1 cellular context compared by ENCODE assay signal in genomic region chr14:60204104-60204842, GRCh38.
TF ChIP-seq lines count a peak whose summit lies in the region.

No MANE protein-coding gene starts in this region.

TF ChIP-seq in HepG2, 621 proteins besides CTCF, POLR2A, EP300 and RAD21 (continued from another document):
- TF ChIP-seq, protein P1, sequence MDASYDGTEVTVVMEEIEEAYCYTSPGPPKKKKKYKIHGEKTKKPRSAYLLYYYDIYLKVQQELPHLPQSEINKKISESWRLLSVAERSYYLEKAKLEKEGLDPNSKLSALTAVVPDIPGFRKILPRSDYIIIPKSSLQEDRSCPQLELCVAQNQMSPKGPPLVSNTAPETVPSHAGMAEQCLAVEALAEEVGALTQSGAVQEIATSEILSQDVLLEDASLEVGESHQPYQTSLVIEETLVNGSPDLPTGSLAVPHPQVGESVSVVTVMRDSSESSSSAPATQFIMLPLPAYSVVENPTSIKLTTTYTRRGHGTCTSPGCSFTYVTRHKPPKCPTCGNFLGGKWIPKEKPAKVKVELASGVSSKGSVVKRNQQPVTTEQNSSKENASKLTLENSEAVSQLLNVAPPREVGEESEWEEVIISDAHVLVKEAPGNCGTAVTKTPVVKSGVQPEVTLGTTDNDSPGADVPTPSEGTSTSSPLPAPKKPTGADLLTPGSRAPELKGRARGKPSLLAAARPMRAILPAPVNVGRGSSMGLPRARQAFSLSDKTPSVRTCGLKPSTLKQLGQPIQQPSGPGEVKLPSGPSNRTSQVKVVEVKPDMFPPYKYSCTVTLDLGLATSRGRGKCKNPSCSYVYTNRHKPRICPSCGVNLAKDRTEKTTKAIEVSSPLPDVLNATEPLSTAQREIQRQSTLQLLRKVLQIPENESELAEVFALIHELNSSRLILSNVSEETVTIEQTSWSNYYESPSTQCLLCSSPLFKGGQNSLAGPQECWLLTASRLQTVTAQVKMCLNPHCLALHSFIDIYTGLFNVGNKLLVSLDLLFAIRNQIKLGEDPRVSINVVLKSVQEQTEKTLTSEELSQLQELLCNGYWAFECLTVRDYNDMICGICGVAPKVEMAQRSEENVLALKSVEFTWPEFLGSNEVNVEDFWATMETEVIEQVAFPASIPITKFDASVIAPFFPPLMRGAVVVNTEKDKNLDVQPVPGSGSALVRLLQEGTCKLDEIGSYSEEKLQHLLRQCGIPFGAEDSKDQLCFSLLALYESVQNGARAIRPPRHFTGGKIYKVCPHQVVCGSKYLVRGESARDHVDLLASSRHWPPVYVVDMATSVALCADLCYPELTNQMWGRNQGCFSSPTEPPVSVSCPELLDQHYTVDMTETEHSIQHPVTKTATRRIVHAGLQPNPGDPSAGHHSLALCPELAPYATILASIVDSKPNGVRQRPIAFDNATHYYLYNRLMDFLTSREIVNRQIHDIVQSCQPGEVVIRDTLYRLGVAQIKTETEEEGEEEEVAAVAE (CRISPR knock-in tag; IDR thresholded peaks at IDR 0.05; ENCODE audit: borderline replicate concordance): no peak
- no peak for TF ChIP-seq ZNF343 (CRISPR knock-in tag; IDR thresholded peaks at IDR 0.05)
- TF ChIP-seq ZNF17 (CRISPR knock-in tag; IDR thresholded peaks at IDR 0.05): no peak
- no peak for TF ChIP-seq RBM22 (optimal IDR thresholded peaks at IDR 0.05; ENCODE audit: low read length)
- TF ChIP-seq XRCC5 (optimal IDR thresholded peaks at IDR 0.05; ENCODE audit: low read length): no peak
- TF ChIP-seq, protein P2, sequence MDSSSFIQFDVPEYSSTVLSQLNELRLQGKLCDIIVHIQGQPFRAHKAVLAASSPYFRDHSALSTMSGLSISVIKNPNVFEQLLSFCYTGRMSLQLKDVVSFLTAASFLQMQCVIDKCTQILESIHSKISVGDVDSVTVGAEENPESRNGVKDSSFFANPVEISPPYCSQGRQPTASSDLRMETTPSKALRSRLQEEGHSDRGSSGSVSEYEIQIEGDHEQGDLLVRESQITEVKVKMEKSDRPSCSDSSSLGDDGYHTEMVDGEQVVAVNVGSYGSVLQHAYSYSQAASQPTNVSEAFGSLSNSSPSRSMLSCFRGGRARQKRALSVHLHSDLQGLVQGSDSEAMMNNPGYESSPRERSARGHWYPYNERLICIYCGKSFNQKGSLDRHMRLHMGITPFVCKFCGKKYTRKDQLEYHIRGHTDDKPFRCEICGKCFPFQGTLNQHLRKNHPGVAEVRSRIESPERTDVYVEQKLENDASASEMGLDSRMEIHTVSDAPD (CRISPR knock-in tag; IDR thresholded peaks at IDR 0.05): no peak
- no peak for TF ChIP-seq REXO4 (CRISPR knock-in tag; IDR thresholded peaks at IDR 0.05; ENCODE audit: borderline replicate concordance)
- TF ChIP-seq, protein P3, sequence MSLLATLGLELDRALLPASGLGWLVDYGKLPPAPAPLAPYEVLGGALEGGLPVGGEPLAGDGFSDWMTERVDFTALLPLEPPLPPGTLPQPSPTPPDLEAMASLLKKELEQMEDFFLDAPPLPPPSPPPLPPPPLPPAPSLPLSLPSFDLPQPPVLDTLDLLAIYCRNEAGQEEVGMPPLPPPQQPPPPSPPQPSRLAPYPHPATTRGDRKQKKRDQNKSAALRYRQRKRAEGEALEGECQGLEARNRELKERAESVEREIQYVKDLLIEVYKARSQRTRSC (CRISPR knock-in tag; IDR thresholded peaks at IDR 0.05; ENCODE audit: low read depth): no peak
- TF ChIP-seq CHD4 (IDR thresholded peaks at IDR 0.05; ENCODE audit: borderline replicate concordance, low read length): no peak
- no peak for TF ChIP-seq ZNF7 (CRISPR knock-in tag; IDR thresholded peaks at IDR 0.05)
- no peak for TF ChIP-seq ZSCAN22 (CRISPR knock-in tag; IDR thresholded peaks at IDR 0.05)
- no peak for TF ChIP-seq YY1 (IDR thresholded peaks at IDR 0.05; ENCODE audit: insufficient read depth, insufficient replicate concordance, low read depth, low read length)
- no peak for TF ChIP-seq ZBTB8A (CRISPR knock-in tag; IDR thresholded peaks at IDR 0.05; ENCODE audit: borderline replicate concordance, low read depth)
